1 cellular context compared by ENCODE assay signal in the genomic region with DNA sequence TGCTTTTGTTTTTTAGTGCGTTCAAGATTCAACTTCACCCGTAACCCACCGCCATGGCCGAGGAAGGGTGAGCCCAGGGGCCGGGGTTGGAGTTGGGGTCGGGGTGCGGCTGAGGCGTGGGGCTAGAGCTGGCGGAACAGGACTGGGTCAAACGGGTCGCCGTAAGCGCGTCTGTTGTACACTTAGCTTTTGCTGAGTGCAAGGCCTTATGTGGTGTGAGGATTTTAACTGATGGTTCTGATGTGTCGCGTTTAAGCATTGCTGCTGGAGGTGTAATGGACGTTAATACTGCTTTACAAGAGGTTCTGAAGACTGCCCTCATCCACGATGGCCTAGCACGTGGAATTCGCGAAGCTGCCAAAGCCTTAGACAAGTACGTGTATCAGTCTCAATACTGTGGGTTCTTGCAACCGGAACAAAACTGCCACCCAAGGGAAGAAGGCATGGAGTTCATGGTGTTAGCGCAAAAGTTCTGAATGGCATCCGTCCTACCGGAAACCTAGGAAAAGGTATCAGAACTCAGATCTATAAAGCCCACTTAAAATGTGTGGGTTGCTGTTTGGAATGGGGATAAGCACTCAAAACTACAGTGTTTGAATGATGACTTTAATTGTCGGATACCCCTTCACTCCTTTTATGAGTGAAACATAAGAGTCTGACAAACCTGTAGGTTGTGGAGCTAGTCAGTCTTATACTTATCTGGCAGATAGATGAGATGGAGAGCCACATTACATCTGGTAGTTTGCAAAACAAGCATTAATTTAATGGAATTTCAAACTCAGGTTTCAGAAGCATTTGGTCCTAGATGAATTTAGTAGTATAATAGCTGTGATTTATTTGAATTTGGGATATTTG.
A peak's percentile ranks its signal among the peaks of the same experiment; 100 is the strongest.
TF ChIP-seq lines count a peak whose summit lies in the region.

No MANE protein-coding gene starts in this region.

TF ChIP-seq in H1, 55 proteins besides CTCF, POLR2A, EP300 and RAD21:
- peak; percentile 33 for TF ChIP-seq SAP30 (IDR thresholded peaks at IDR 0.05; ENCODE audit: insufficient read depth, insufficient replicate concordance, low read length)
- TF ChIP-seq, protein P1, sequence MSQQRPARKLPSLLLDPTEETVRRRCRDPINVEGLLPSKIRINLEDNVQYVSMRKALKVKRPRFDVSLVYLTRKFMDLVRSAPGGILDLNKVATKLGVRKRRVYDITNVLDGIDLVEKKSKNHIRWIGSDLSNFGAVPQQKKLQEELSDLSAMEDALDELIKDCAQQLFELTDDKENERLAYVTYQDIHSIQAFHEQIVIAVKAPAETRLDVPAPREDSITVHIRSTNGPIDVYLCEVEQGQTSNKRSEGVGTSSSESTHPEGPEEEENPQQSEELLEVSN (IDR thresholded peaks at IDR 0.05): no peak
- peak; percentile 77; the same call in 1 of the 2 replicates for TF ChIP-seq CHD1 (IDR thresholded peaks at IDR 0.05; ENCODE audit: low read depth, low read length)
- TF ChIP-seq SP4 (IDR thresholded peaks at IDR 0.05; ENCODE audit: low read length): no peak
- no peak for TF ChIP-seq CTBP2 (IDR thresholded peaks at IDR 0.05; ENCODE audit: borderline replicate concordance, insufficient read depth, insufficient read length, low read length)
- TF ChIP-seq, protein P2, sequence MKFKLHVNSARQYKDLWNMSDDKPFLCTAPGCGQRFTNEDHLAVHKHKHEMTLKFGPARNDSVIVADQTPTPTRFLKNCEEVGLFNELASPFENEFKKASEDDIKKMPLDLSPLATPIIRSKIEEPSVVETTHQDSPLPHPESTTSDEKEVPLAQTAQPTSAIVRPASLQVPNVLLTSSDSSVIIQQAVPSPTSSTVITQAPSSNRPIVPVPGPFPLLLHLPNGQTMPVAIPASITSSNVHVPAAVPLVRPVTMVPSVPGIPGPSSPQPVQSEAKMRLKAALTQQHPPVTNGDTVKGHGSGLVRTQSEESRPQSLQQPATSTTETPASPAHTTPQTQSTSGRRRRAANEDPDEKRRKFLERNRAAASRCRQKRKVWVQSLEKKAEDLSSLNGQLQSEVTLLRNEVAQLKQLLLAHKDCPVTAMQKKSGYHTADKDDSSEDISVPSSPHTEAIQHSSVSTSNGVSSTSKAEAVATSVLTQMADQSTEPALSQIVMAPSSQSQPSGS (IDR thresholded peaks at IDR 0.05; ENCODE audit: low read length): peak; percentile 24; the same call in 1 of the 2 replicates
- TF ChIP-seq TAF7 (optimal IDR thresholded peaks at IDR 0.05; ENCODE audit: borderline replicate concordance, low read depth, low read length): peak; percentile 48
- TF ChIP-seq KDM4A (IDR thresholded peaks at IDR 0.05; ENCODE audit: low read depth, low read length, severe bottlenecking): no peak
- TF ChIP-seq POLR2AphosphoS5 (IDR thresholded peaks at IDR 0.05; ENCODE audit: low read depth, low read length): peak; percentile 71
